Comparison of ENCODE assay signal across 1 cellular context in genomic region chr12:89821901-89822300, GRCh38.
TF ChIP-seq lines count a peak whose summit lies in the region.

No MANE protein-coding gene starts in this region.

TF ChIP-seq in GM23338, 12 proteins besides CTCF, POLR2A, EP300 and RAD21 (continued from another document):
- TF ChIP-seq ETS1 (IDR thresholded peaks at IDR 0.05): no peak
- TF ChIP-seq EZH2phosphoT487 (IDR thresholded peaks at IDR 0.05; ENCODE audit: unreplicated experiment): no peak
- TF ChIP-seq STAT1 (IDR thresholded peaks at IDR 0.05; ENCODE audit: unreplicated experiment): no peak
- no peak for TF ChIP-seq REST (IDR thresholded peaks at IDR 0.05; ENCODE audit: unreplicated experiment)
- TF ChIP-seq JUNB (IDR thresholded peaks at IDR 0.05; ENCODE audit: unreplicated experiment): no peak
- no peak for TF ChIP-seq EZH2 (IDR thresholded peaks at IDR 0.05; ENCODE audit: low read depth, unreplicated experiment)
- TF ChIP-seq ZNF331 (CRISPR knock-in tag; IDR thresholded peaks at IDR 0.05; ENCODE audit: low read depth): no peak
